Comparison of ENCODE assay signal across 8 cellular contexts in genomic region chr3:39177708-39178332, GRCh38. TPM values are rescaled to one million over a fixed set of nuclear protein-coding genes. Genes with fewer than 3 reads are reported as not detected.
DNase-seq lines count a peak whose midpoint lies in the region; ATAC-seq lines count a peak whose summit lies in the region.

No MANE protein-coding gene starts in this region.

- H3K27ac Mint-ChIP-seq in dendritic cell treated with granulocyte-macrophage colony-stimulating factor and Interleukin-4, amounts not matched to agents 40 ng/mL and 50 ng/mL, for 4 days: peak overlapping the region; percentile 82

- no peaks in the 10 kb centered on the region for H3K36me3 ChIP-seq in H7 (replicated peaks; ENCODE audit: control insufficient read depth, insufficient read depth, low read length)

- ATAC-seq in left lobe of liver: peak; percentile 71
- ATAC-seq in GM18870 (IDR thresholded peaks at IDR 0.05; ENCODE audit: unreplicated experiment): no peak

- peaks cover 65% of the 10 kb centered on the region for H3K4me1 Mint-ChIP-seq in dendritic cell treated with granulocyte-macrophage colony-stimulating factor and Interleukin-4, amounts not matched to agents 40 ng/mL and 50 ng/mL, for 4 days (ENCODE audit: low read depth)

- H3K27me3 ChIP-seq in H7 (ENCODE audit: control insufficient read depth, insufficient read depth, low read length): peaks cover 8% of the 10 kb centered on the region

- peaks cover 22% of the 10 kb centered on the region for H3K27me3 Mint-ChIP-seq in dendritic cell treated with granulocyte-macrophage colony-stimulating factor and Interleukin-4, amounts not matched to agents 40 ng/mL and 50 ng/mL, for 4 days

- DNase-seq in DMS 273 treated with DMSO at 0.1 percent for 48 hours (lab: John Stamatoyannopoulos, UW): peak; percentile 48
- peak; percentile 95 for DNase-seq in H7
- peak; percentile 32 for DNase-seq in NCI-H446 treated with DMSO at 0.1 percent for 48 hours (lab: John Stamatoyannopoulos, UW)
- peak; percentile 48 for DNase-seq in activated CD4-positive, alpha-beta T cell treated with anti-CD3 and anti-CD28 coated beads, Interleukin-2, amount 50 U/mL, for 1 hour
- DNase-seq in left lobe of liver (ENCODE audit: low spot score): peak; percentile 93
- DNase-seq in stimulated activated CD4-positive, alpha-beta T cell treated with anti-CD3 and anti-CD28 coated beads, Interleukin-1b, Interleukin-23, amount 100 ng/mL, for 4 hours (ENCODE audit: low read depth in 2 of 2): peak; percentile 63 to 82

- peak overlapping the region; percentile 45 for H3K4me3 ChIP-seq in H7 (ENCODE audit: insufficient read depth, low read depth, low read length)

- no peaks in the 10 kb centered on the region for H3K9me3 Mint-ChIP-seq in dendritic cell treated with granulocyte-macrophage colony-stimulating factor and Interleukin-4, amounts not matched to agents 40 ng/mL and 50 ng/mL, for 4 days

- H3K4me3 Mint-ChIP-seq in dendritic cell treated with granulocyte-macrophage colony-stimulating factor and Interleukin-4, amounts not matched to agents 40 ng/mL and 50 ng/mL, for 4 days: peak overlapping the region; percentile 72

- no peaks in the 10 kb centered on the region for H3K36me3 Mint-ChIP-seq in dendritic cell treated with granulocyte-macrophage colony-stimulating factor and Interleukin-4, amounts not matched to agents 40 ng/mL and 50 ng/mL, for 4 days (ENCODE audit: low read depth)

- intact Hi-C loops in dendritic cell treated with granulocyte-macrophage colony-stimulating factor and Interleukin-4, amounts not matched to agents 40 ng/mL and 50 ng/mL, for 4 days (cut with micrococcal nuclease): loop anchor here (2.0 kb wide), 1 partner anchor 69 kb away; no protein-coding TSS in a partner anchor

RNA-seq across cellular contexts. Expression of gene XIRP1, which starts 14.6 kb away (rescaled TPM):
- not detected in 2 replicates for total RNA-seq in H7 (2014; rRNA removed; shearing (Covaris generic))
- not detected for total RNA-seq in left lobe of liver

RNA-seq across cellular contexts. Expression of gene CSRNP1, which starts 24.4 kb away (rescaled TPM):
- 13.4 and 16.5 TPM in 2 replicates for total RNA-seq in H7 (2014; rRNA removed; shearing (Covaris generic))
- total RNA-seq in left lobe of liver: 9.0 TPM

Comparison
In these comparisons a context has a peak if more than half of its experiments do, and no peak if none do; other contexts are left out.
1. DNase-seq: peak in every context shown above with its lines; median percentile 95 in H7; 93 in left lobe of liver; 72 in stimulated activated CD4-positive, alpha-beta T cell treated with anti-CD3 and anti-CD28 coated beads, Interleukin-1b, Interleukin-23, amount 100 ng/mL, for 4 hours; 48 in DMS 273 treated with DMSO at 0.1 percent for 48 hours; 48 in activated CD4-positive, alpha-beta T cell treated with anti-CD3 and anti-CD28 coated beads, Interleukin-2, amount 50 U/mL, for 1 hour; 32 in NCI-H446 treated with DMSO at 0.1 percent for 48 hours.